20 cellular contexts compared by ENCODE assay signal in genomic region chr3:14652-15051, GRCh38.
"Had no signal": no experiment of that assay in that cellular context is flagged by ENCODE, and none has a peak within 500 bp of the region (broad histone marks: within the 10 kb centered on the region; RNA-seq: fewer than 3 reads in every experiment).

No MANE protein-coding gene starts in this region.

- DNase-seq: activated CD4-positive, alpha-beta T cell treated with anti-CD3 and anti-CD28 coated beads for 4 hours; activated CD4-positive, alpha-beta T cell treated with anti-CD3 and anti-CD28 coated beads, Interleukin-2, amount 50 U/mL, for 48 hours; activated CD4-positive, CD25-positive, alpha-beta regulatory T cell; activated effector memory CD4-positive, alpha-beta T cell treated with anti-CD3 and anti-CD28 coated beads, Interleukin-2, amount 50 U/mL, for 16 hours; activated naive CD4-positive, alpha-beta T cell treated with anti-CD3 and anti-CD28 coated beads, Interleukin-2, amount 10 ng/mL, durations not matched to agents 7 days and 5 days; activated T-cell treated with anti-CD3 and anti-CD28 coated beads, Interleukin-2, amount 50 U/mL, for 72 hours; body of pancreas; caudate nucleus; effector memory CD4-positive, alpha-beta T cell; left ventricle myocardium superior; midbrain; small intestine; stimulated activated CD4-positive, alpha-beta T cell treated with anti-CD3 and anti-CD28 coated beads, Interleukin-2, amount 100 ng/mL, for 24 hours; stomach; T-helper 17 cell; trophoblast cell had no signal

- H3K36me3 ChIP-seq: stomach, vagina had no signal

- H3K27me3 ChIP-seq: body of pancreas, stomach, vagina had no signal

- ATAC-seq: activated T-cell treated with anti-CD3 and anti-CD28 coated beads, Interleukin-2, amount 50 U/mL, for 72 hours; body of pancreas; left ventricle myocardium superior; sciatic nerve; stimulated activated effector memory CD8-positive, alpha-beta T cell treated with anti-CD3 and anti-CD28 coated beads, Interleukin-12 subunit alpha, Interleukin-12 subunit beta, amount 100 ng/mL, for 72 hours; T-helper 17 cell had no signal

- H3K27me3 Mint-ChIP-seq: activated naive CD4-positive, alpha-beta T cell treated with anti-CD3 and anti-CD28 coated beads, Interleukin-2, amount 10 ng/mL, durations not matched to agents 7 days and 5 days had no signal

- H3K36me3 Mint-ChIP-seq: activated naive CD4-positive, alpha-beta T cell treated with anti-CD3 and anti-CD28 coated beads, Interleukin-2, amount 10 ng/mL, durations not matched to agents 7 days and 5 days had no signal

- H3K4me1 ChIP-seq: body of pancreas, stomach, vagina had no signal

- H3K27ac ChIP-seq: body of pancreas, stomach, vagina had no signal

- H3K27ac Mint-ChIP-seq: activated naive CD4-positive, alpha-beta T cell treated with anti-CD3 and anti-CD28 coated beads, Interleukin-2, amount 10 ng/mL, durations not matched to agents 7 days and 5 days; activated T-cell treated with anti-CD3 and anti-CD28 coated beads, Interleukin-2, amount 50 U/mL, for 72 hours; nephron; stimulated activated effector memory CD8-positive, alpha-beta T cell treated with anti-CD3 and anti-CD28 coated beads, Interleukin-12 subunit alpha, Interleukin-12 subunit beta, amount 100 ng/mL, for 72 hours; T-helper 17 cell had no signal

- H3K4me3 Mint-ChIP-seq: activated naive CD4-positive, alpha-beta T cell treated with anti-CD3 and anti-CD28 coated beads, Interleukin-2, amount 10 ng/mL, durations not matched to agents 7 days and 5 days; activated T-cell treated with anti-CD3 and anti-CD28 coated beads, Interleukin-2, amount 50 U/mL, for 72 hours; nephron; stimulated activated effector memory CD8-positive, alpha-beta T cell treated with anti-CD3 and anti-CD28 coated beads, Interleukin-12 subunit alpha, Interleukin-12 subunit beta, amount 100 ng/mL, for 72 hours; T-helper 17 cell had no signal

- H3K9me3 ChIP-seq: body of pancreas, stomach, vagina had no signal

- H3K4me3 ChIP-seq: body of pancreas, stomach, vagina had no signal

- H3K4me1 Mint-ChIP-seq: activated naive CD4-positive, alpha-beta T cell treated with anti-CD3 and anti-CD28 coated beads, Interleukin-2, amount 10 ng/mL, durations not matched to agents 7 days and 5 days; nephron; stimulated activated effector memory CD8-positive, alpha-beta T cell treated with anti-CD3 and anti-CD28 coated beads, Interleukin-12 subunit alpha, Interleukin-12 subunit beta, amount 100 ng/mL, for 72 hours; T-helper 17 cell had no signal
